26 cellular contexts compared by ENCODE assay signal in the genomic region with DNA sequence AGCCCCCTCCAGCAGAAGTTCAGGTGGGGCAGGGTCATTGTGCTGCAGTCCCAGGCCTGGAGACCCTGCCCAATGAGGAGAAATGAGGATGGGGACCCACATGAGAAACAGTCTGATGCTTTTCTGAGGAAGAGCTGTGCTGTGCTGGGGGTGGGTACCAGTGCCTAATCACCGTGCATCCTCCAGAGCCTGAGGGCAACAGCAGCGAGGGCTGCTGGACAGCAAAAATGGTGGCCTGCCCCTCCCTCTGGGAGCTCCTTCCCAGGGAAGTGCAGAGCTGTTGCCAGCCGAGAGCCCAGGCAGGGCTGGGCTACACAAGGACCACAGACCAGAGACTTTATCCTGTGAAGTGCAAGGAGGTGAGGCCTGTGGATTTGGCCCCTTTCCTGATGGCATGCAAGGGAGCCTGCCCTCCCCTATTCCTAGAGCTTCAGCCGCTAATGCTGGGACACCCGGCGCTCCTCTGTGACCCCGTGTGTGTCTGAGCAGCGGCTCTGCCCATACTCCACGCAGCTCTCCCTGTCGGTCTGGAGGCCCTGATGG.
DNase-seq lines count a peak whose midpoint lies in the region; TF ChIP-seq lines count a peak whose summit lies in the region.
"Had no signal": no experiment of that assay in that cellular context is flagged by ENCODE, and none has a peak within 500 bp of the region (broad histone marks: within the 10 kb centered on the region; RNA-seq: fewer than 3 reads in every experiment).

No MANE protein-coding gene starts in this region.

- no peaks in the 10 kb centered on the region for H3K4me1 ChIP-seq in mesenchymal stem cell (ENCODE audit: control insufficient read depth, insufficient read depth, low read depth, low read length)

- H2BK5ac ChIP-seq in mesenchymal stem cell (ENCODE audit: low read depth, low read length, poor library complexity, severe bottlenecking), result no peak overlapping the region

- H2BK15ac ChIP-seq in mesenchymal stem cell (ENCODE audit: low read depth, poor library complexity, severe bottlenecking), result no peak overlapping the region

- no peak overlapping the region for H2AK5ac ChIP-seq in mesenchymal stem cell (ENCODE audit: low read length, severe bottlenecking)

- DNase-seq in NCI-H146 (lab: John Stamatoyannopoulos, UW) (peak; percentile 33), NCI-H146 treated with DMSO at 0.1 percent for 48 hours (lab: John Stamatoyannopoulos, UW; ENCODE audit: unreplicated experiment) (no peak), ecto neural progenitor cell (ENCODE audit: low spot score) (peak; percentile 45), mesenchymal stem cell (no peak), substantia nigra (lab: John Stamatoyannopoulos, UW) (no peak), NCI-H2196 treated with DMSO at 0.1 percent for 48 hours (lab: John Stamatoyannopoulos, UW; ENCODE audit: unreplicated experiment) (no peak), dorsolateral prefrontal cortex (no peak)
- DNase-seq: Caco-2; CD8-positive, alpha-beta T cell; DMS79; EL; GM23248; H7; Kasumi-1; NCI-H1092 treated with DMSO at 0.1 percent for 48 hours; NCI-H1436; NCI-H1930; NCI-H2107; NCI-H446; NCI-H526; NCI-H82; SHP77 treated with DMSO at 0.1 percent for 48 hours had no signal

- H4K8ac ChIP-seq in mesenchymal stem cell (ENCODE audit: low read length), result peak overlapping the region; percentile 84

- H3K14ac ChIP-seq in mesenchymal stem cell (ENCODE audit: low read length in 2 of 2), result peak overlapping the region in 1 of 2 experiments; percentile 62

- no peak overlapping the region for H3K4ac ChIP-seq in mesenchymal stem cell (ENCODE audit: low read depth in 1 of 2, low read length in 2 of 2)

- no peaks in the 10 kb centered on the region for H3K36me3 ChIP-seq in mesenchymal stem cell (ENCODE audit: control insufficient read depth in 1 of 2, insufficient read depth in 2 of 2, low read depth in 1 of 2, low read length in 2 of 2)

- H3K27me3 ChIP-seq in mesenchymal stem cell (ENCODE audit: control insufficient read depth in 1 of 2, insufficient read depth in 1 of 2, low read length in 2 of 2), result no peaks in the 10 kb centered on the region
- peaks cover 0 to 4% (median 0%) of the 10 kb centered on the region in 45 donors for H3K27me3 ChIP-seq in dorsolateral prefrontal cortex

- no peak overlapping the region for H3K9ac ChIP-seq in mesenchymal stem cell (ENCODE audit: low read length)
- H3K9ac ChIP-seq: GM23248 had no signal

- 96% methylated on average over 10 of the region's 10 CpGs for WGBS in mesenchymal stem cell

- no peak overlapping the region for H2AFZ ChIP-seq in mesenchymal stem cell (ENCODE audit: low read depth, low read length)
- H2AFZ ChIP-seq: GM23248 had no signal

- H3K9me3 ChIP-seq in mesenchymal stem cell (ENCODE audit: control insufficient read depth, low read length), result no peaks in the 10 kb centered on the region
- H3K9me3 ChIP-seq: Caco-2 had no signal

- no peak overlapping the region for H4K91ac ChIP-seq in mesenchymal stem cell (ENCODE audit: low read length)

- no peak overlapping the region for H3K4me3 ChIP-seq in mesenchymal stem cell (ENCODE audit: insufficient read depth in 1 of 2, low read depth in 1 of 2, low read length in 2 of 2)
- H3K4me3 ChIP-seq in dorsolateral prefrontal cortex, result no peak overlapping the region
- H3K4me3 ChIP-seq: GM23248, K562 had no signal

- peak overlapping the region; percentile 5 for H2BK120ac ChIP-seq in mesenchymal stem cell (ENCODE audit: low read depth, low read length)

- no peak for TF ChIP-seq CTCF in dorsolateral prefrontal cortex (IDR thresholded peaks at IDR 0.05 in 54 of 56, conservative IDR thresholded peaks at IDR 0.05 in 2 of 56; ENCODE audit: low read depth in 1 of 56, partially characterized antibody in 56 of 56)

- H3K79me1 ChIP-seq in mesenchymal stem cell (replicated peaks; ENCODE audit: low read length, poor library complexity, severe bottlenecking), result no peaks in the 10 kb centered on the region

- intact Hi-C loops in dorsolateral prefrontal cortex (cut with DNase I), result no loop called here

- H3K18ac ChIP-seq in mesenchymal stem cell (ENCODE audit: low read depth in 1 of 2, low read length in 2 of 2), result peak overlapping the region in 1 of 2 experiments; percentile 43

- H3K4me2 ChIP-seq in mesenchymal stem cell (ENCODE audit: low read length, poor library complexity, severe bottlenecking), result no peak overlapping the region

- peak overlapping the region in 1 of 2 experiments; percentile 47 for H2BK12ac ChIP-seq in mesenchymal stem cell (ENCODE audit: low read length in 2 of 2)

- H3K27ac ChIP-seq in mesenchymal stem cell (ENCODE audit: low read length, poor library complexity, severe bottlenecking), result no peak overlapping the region
- no peak overlapping the region for H3K27ac ChIP-seq in substantia nigra (ENCODE audit: low read depth, low read length, poor library complexity, severe bottlenecking)
- no peak overlapping the region for H3K27ac ChIP-seq in dorsolateral prefrontal cortex
- H3K27ac ChIP-seq: 22Rv1, C4-2B, GM23248, RWPE1 had no signal

- H3K23ac ChIP-seq in mesenchymal stem cell (ENCODE audit: low read length in 2 of 2), result peak overlapping the region in 1 of 2 experiments; percentile 77

Comparison
In these comparisons a context has a peak if more than half of its experiments do, and no peak if none do; other contexts are left out.
1. DNase-seq: peak in NCI-H146 (single experiment) and ecto neural progenitor cell (single experiment); none in NCI-H146 treated with DMSO at 0.1 percent for 48 hours (single experiment), mesenchymal stem cell (single experiment), substantia nigra (0 of 49), NCI-H2196 treated with DMSO at 0.1 percent for 48 hours (single experiment) and dorsolateral prefrontal cortex (0 of 10).